ENCODE assay signal across 10 cellular contexts in genomic region chr6:132133734-132134490, GRCh38.
DNase-seq lines count a peak whose midpoint lies in the region; ATAC-seq and TF ChIP-seq lines count a peak whose summit lies in the region.
"Had no signal": no experiment of that assay in that cellular context is flagged by ENCODE, and none has a peak within 500 bp of the region (broad histone marks: within the 10 kb centered on the region; RNA-seq: fewer than 3 reads in every experiment).

No MANE protein-coding gene starts in this region.

- no peaks in the 10 kb centered on the region for H3K36me3 Mint-ChIP-seq in activated CD4-positive, alpha-beta memory T cell treated with anti-CD3 and anti-CD28 coated beads, Interleukin-2, amount 10 ng/mL, durations not matched to agents 7 days and 5 days (ENCODE audit: low read depth)
- H3K36me3 Mint-ChIP-seq: CD8-positive, alpha-beta memory T cell had no signal

- in situ Hi-C loops in gastrocnemius medialis (cut with MboI; ENCODE audit: low sequenced_read_pairs in 4 of 4) = no loop called here

- peaks cover 0 to 34% (median 14%) of the 10 kb centered on the region in 11 experiments; a peak in 14 of 22 replicates for H3K9me3 ChIP-seq in BLaER1 treated with 17β-estradiol and CSF1 and Interleukin-3, amounts not matched to agents 10 nM and 100 nM (replicated peaks in 1 of 11)
- H3K9me3 ChIP-seq in SJSA1 (replicated peaks) = no peaks in the 10 kb centered on the region
- H3K9me3 ChIP-seq in right atrium auricular region = no peaks in the 10 kb centered on the region
- H3K9me3 ChIP-seq in gastrocnemius medialis = no peaks in the 10 kb centered on the region

- no peak overlapping the region for H3K27ac Mint-ChIP-seq in activated CD4-positive, alpha-beta memory T cell treated with anti-CD3 and anti-CD28 coated beads, Interleukin-2, amount 10 ng/mL, durations not matched to agents 7 days and 5 days
- H3K27ac Mint-ChIP-seq: CD8-positive, alpha-beta memory T cell had no signal

- peaks cover 55 to 92% (median 73%) of the 10 kb centered on the region in 10 experiments for H3K4me1 ChIP-seq in BLaER1 treated with 17β-estradiol and CSF1 and Interleukin-3, amounts not matched to agents 10 nM and 100 nM
- H3K4me1 ChIP-seq in SJSA1 (replicated peaks) = peaks cover 38% of the 10 kb centered on the region
- peaks cover 0 to 40% of the 10 kb centered on the region in 2 donors for H3K4me1 ChIP-seq in right atrium auricular region
- peaks cover 0 to 5% of the 10 kb centered on the region in 2 donors for H3K4me1 ChIP-seq in gastrocnemius medialis

- H3K36me3 ChIP-seq in BLaER1 treated with 17β-estradiol and CSF1 and Interleukin-3, amounts not matched to agents 10 nM and 100 nM = peaks cover 0 to 12% (median 0%) of the 10 kb centered on the region in 11 experiments; a peak in 4 of 22 replicates
- H3K36me3 ChIP-seq in SJSA1 (no peaks in the 10 kb centered on the region), right atrium auricular region (no peaks in the 10 kb centered on the region), gastrocnemius medialis (no peaks in the 10 kb centered on the region)

- no peak overlapping the region for H3K4me3 Mint-ChIP-seq in activated CD4-positive, alpha-beta memory T cell treated with anti-CD3 and anti-CD28 coated beads, Interleukin-2, amount 10 ng/mL, durations not matched to agents 7 days and 5 days
- H3K4me3 Mint-ChIP-seq: CD8-positive, alpha-beta memory T cell had no signal

- TF ChIP-seq POLR2A in gastrocnemius medialis (IDR thresholded peaks at IDR 0.05) = no peak

- no peaks in the 10 kb centered on the region for H3K4me1 Mint-ChIP-seq in activated CD4-positive, alpha-beta memory T cell treated with anti-CD3 and anti-CD28 coated beads, Interleukin-2, amount 10 ng/mL, durations not matched to agents 7 days and 5 days
- H3K4me1 Mint-ChIP-seq: CD8-positive, alpha-beta memory T cell had no signal

- H3K27me3 ChIP-seq in BLaER1 treated with 17β-estradiol and CSF1 and Interleukin-3, amounts not matched to agents 10 nM and 100 nM = no peaks in the 10 kb centered on the region
- H3K27me3 ChIP-seq in SJSA1 (replicated peaks) (no peaks in the 10 kb centered on the region), right atrium auricular region (no peaks in the 10 kb centered on the region), gastrocnemius medialis (no peaks in the 10 kb centered on the region)

- ATAC-seq in gastrocnemius medialis (no peak), HG02840 (IDR thresholded peaks at IDR 0.05; ENCODE audit: low FRiP score, unreplicated experiment) (no peak)

- intact Hi-C loops in gastrocnemius medialis (cut with DNase I; ENCODE audit: low total_unique reads) (loop anchor here (5.0 to 10.0 kb wide), 2 partner anchors 117 to 179 kb away; partner anchors contain the start of gene CCN2), posterior vena cava (cut with DNase I) (no loop called here)

- H4K20me1 ChIP-seq in BLaER1 treated with 17β-estradiol and CSF1 and Interleukin-3, amounts not matched to agents 10 nM and 100 nM = no peaks in the 10 kb centered on the region

- H3K27me3 Mint-ChIP-seq in activated CD4-positive, alpha-beta memory T cell treated with anti-CD3 and anti-CD28 coated beads, Interleukin-2, amount 10 ng/mL, durations not matched to agents 7 days and 5 days = peaks cover 4% of the 10 kb centered on the region
- H3K27me3 Mint-ChIP-seq: CD8-positive, alpha-beta memory T cell had no signal

- POLR2A ChIA-PET in activated CD4-positive, alpha-beta memory T cell treated with anti-CD3 and anti-CD28 coated beads, Interleukin-2, amount 10 ng/mL, durations not matched to agents 7 days and 5 days (lab: Charles Lee) = no interaction called here

- H3K27ac ChIP-seq in BLaER1 treated with 17β-estradiol and CSF1 and Interleukin-3, amounts not matched to agents 10 nM and 100 nM = peak overlapping the region; percentile 34 to 97 (median 80); a peak in 21 of 22 replicates
- peak overlapping the region; percentile 98 for H3K27ac ChIP-seq in SJSA1
- H3K27ac ChIP-seq in right atrium auricular region = peak overlapping the region; percentile 86 to 95
- H3K27ac ChIP-seq in gastrocnemius medialis = peak overlapping the region in 2 of 4 donors; percentile 55 to 68

- H3K9me3 Mint-ChIP-seq in activated CD4-positive, alpha-beta memory T cell treated with anti-CD3 and anti-CD28 coated beads, Interleukin-2, amount 10 ng/mL, durations not matched to agents 7 days and 5 days = no peaks in the 10 kb centered on the region
- H3K9me3 Mint-ChIP-seq: CD8-positive, alpha-beta memory T cell had no signal

- H3K4me3 ChIP-seq in BLaER1 treated with 17β-estradiol and CSF1 and Interleukin-3, amounts not matched to agents 10 nM and 100 nM = peak overlapping the region in 6 of 10 experiments; percentile 13 to 63 (median 54); a peak in 10 of 20 replicates
- H3K4me3 ChIP-seq in SJSA1 (no peak overlapping the region), right atrium auricular region (no peak overlapping the region), gastrocnemius medialis (no peak overlapping the region)

- DNase-seq in SJSA1 (ENCODE audit: low read depth in 1 of 2, low spot score in 2 of 2) = no peak
- DNase-seq in right atrium auricular region (ENCODE audit: low spot score) = no peak
- peak; percentile 14 to 15 for DNase-seq in gastrocnemius medialis
- DNase-seq in activated CD4-positive, alpha-beta memory T cell treated with anti-CD3 and anti-CD28 coated beads, Interleukin-2, amount 10 ng/mL, durations not matched to agents 7 days and 5 days = no peak
- DNase-seq in SK-N-DZ (ENCODE audit: low spot score) = no peak
- DNase-seq in posterior vena cava (ENCODE audit: low spot score) = no peak
- DNase-seq: CD8-positive, alpha-beta memory T cell; NCI-H2081 treated with DMSO at 0.1 percent for 48 hours had no signal

- peak overlapping the region; percentile 70 to 93 (median 85) for H3K4me2 ChIP-seq in BLaER1 treated with 17β-estradiol and CSF1 and Interleukin-3, amounts not matched to agents 10 nM and 100 nM

- TF ChIP-seq CTCF in right atrium auricular region (IDR thresholded peaks at IDR 0.05) (no peak), gastrocnemius medialis (IDR thresholded peaks at IDR 0.05 in 4 of 5, conservative IDR thresholded peaks at IDR 0.05 in 1 of 5) (no peak)

- CTCF ChIA-PET in activated CD4-positive, alpha-beta memory T cell treated with anti-CD3 and anti-CD28 coated beads, Interleukin-2, amount 10 ng/mL, durations not matched to agents 7 days and 5 days (lab: Charles Lee) = no interaction called here

- peak overlapping the region; percentile 17 to 85 (median 60); a peak in 19 of 22 replicates for H3K9ac ChIP-seq in BLaER1 treated with 17β-estradiol and CSF1 and Interleukin-3, amounts not matched to agents 10 nM and 100 nM

Comparison
In these comparisons a context has a peak if more than half of its experiments do, and no peak if none do; other contexts are left out.
1. H3K4me3 ChIP-seq: peak in BLaER1 treated with 17β-estradiol and CSF1 and Interleukin-3, amounts not matched to agents 10 nM and 100 nM (6 of 10); none in SJSA1 (single experiment), right atrium auricular region (0 of 2) and gastrocnemius medialis (0 of 4).
2. DNase-seq: peak in gastrocnemius medialis (2 of 2); none in SJSA1 (0 of 2), right atrium auricular region (single experiment), activated CD4-positive, alpha-beta memory T cell treated with anti-CD3 and anti-CD28 coated beads, Interleukin-2, amount 10 ng/mL, durations not matched to agents 7 days and 5 days (single experiment), SK-N-DZ (single experiment) and posterior vena cava (single experiment).